In the genomic region with DNA sequence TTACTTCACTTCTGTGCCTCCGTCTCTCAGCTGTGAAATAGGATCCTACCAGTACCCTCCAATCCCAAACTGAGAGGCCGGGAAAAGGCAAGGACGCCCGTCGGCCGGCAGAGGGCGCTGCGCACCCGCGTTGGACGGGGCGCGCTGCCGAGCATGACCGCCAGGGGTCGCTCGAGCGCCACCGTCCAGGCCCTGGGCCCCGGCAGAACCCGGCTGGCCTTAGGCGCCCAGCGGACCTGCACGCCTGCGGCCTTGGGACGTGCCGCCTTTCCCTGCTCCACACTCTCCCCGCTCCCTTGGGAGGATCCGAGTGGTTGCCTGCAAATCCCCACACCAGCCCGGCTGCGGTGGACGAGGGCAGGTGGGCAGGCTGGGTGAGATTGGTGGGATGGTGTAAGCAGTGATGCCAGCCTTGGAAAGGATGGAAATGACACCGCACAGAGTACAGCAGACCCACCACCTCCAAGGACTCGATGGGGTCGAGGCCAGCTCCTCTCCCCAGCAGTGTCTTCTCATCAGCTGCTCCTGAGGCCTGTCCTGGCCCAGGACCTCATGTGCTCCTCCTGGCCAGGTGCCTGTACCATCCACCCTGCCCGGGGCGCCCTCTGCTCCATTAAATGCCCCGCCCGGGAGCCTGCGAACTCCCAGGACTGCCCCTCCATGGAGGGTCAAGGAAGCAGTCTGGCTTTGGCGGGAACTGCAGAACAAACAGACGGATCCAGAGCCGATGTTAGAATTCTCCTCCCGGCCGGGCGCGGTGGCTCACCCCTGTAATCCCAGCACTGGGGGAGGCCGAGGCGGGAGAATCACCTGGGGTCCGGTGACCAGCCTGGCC, we compare ENCODE assay signal across 1 cellular context.
TF ChIP-seq lines count a peak whose summit lies in the region.

No MANE protein-coding gene starts in this region.

TF ChIP-seq in K562, 482 proteins besides CTCF, POLR2A, EP300 and RAD21 (continued from another document and continues in another):
- no peak for TF ChIP-seq HDAC8 (tag; IDR thresholded peaks at IDR 0.05)
- no peak for TF ChIP-seq TRIM24 (IDR thresholded peaks at IDR 0.05)
- TF ChIP-seq MCM2 (IDR thresholded peaks at IDR 0.05; ENCODE audit: low read depth): no peak
- TF ChIP-seq ZNF140 (CRISPR knock-in tag; IDR thresholded peaks at IDR 0.05): no peak
- no peak for TF ChIP-seq NFATC3 (IDR thresholded peaks at IDR 0.05)
- no peak for TF ChIP-seq NEUROD1 (IDR thresholded peaks at IDR 0.05; ENCODE audit: borderline replicate concordance, low read depth, low read length, partially characterized antibody)
- no peak for TF ChIP-seq ELF4 (CRISPR knock-in tag; IDR thresholded peaks at IDR 0.05)
- no peak for TF ChIP-seq NFIX (CRISPR knock-in tag; IDR thresholded peaks at IDR 0.05; ENCODE audit: low read depth)
- TF ChIP-seq TCF7 (IDR thresholded peaks at IDR 0.05; ENCODE audit: borderline replicate concordance): no peak
- TF ChIP-seq, protein P1, sequence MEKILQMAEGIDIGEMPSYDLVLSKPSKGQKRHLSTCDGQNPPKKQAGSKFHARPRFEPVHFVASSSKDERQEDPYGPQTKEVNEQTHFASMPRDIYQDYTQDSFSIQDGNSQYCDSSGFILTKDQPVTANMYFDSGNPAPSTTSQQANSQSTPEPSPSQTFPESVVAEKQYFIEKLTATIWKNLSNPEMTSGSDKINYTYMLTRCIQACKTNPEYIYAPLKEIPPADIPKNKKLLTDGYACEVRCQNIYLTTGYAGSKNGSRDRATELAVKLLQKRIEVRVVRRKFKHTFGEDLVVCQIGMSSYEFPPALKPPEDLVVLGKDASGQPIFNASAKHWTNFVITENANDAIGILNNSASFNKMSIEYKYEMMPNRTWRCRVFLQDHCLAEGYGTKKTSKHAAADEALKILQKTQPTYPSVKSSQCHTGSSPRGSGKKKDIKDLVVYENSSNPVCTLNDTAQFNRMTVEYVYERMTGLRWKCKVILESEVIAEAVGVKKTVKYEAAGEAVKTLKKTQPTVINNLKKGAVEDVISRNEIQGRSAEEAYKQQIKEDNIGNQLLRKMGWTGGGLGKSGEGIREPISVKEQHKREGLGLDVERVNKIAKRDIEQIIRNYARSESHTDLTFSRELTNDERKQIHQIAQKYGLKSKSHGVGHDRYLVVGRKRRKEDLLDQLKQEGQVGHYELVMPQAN (IDR thresholded peaks at IDR 0.05; ENCODE audit: borderline replicate concordance): no peak
- TF ChIP-seq CBX1 (IDR thresholded peaks at IDR 0.05; ENCODE audit: low read depth): peak; percentile 84
- TF ChIP-seq, protein P2, sequence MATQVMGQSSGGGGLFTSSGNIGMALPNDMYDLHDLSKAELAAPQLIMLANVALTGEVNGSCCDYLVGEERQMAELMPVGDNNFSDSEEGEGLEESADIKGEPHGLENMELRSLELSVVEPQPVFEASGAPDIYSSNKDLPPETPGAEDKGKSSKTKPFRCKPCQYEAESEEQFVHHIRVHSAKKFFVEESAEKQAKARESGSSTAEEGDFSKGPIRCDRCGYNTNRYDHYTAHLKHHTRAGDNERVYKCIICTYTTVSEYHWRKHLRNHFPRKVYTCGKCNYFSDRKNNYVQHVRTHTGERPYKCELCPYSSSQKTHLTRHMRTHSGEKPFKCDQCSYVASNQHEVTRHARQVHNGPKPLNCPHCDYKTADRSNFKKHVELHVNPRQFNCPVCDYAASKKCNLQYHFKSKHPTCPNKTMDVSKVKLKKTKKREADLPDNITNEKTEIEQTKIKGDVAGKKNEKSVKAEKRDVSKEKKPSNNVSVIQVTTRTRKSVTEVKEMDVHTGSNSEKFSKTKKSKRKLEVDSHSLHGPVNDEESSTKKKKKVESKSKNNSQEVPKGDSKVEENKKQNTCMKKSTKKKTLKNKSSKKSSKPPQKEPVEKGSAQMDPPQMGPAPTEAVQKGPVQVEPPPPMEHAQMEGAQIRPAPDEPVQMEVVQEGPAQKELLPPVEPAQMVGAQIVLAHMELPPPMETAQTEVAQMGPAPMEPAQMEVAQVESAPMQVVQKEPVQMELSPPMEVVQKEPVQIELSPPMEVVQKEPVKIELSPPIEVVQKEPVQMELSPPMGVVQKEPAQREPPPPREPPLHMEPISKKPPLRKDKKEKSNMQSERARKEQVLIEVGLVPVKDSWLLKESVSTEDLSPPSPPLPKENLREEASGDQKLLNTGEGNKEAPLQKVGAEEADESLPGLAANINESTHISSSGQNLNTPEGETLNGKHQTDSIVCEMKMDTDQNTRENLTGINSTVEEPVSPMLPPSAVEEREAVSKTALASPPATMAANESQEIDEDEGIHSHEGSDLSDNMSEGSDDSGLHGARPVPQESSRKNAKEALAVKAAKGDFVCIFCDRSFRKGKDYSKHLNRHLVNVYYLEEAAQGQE (CRISPR knock-in tag; IDR thresholded peaks at IDR 0.05; ENCODE audit: low read depth): 0 out of 2 replicates have a peak, but pooled peaks have one; percentile 49
- TF ChIP-seq, protein P3, sequence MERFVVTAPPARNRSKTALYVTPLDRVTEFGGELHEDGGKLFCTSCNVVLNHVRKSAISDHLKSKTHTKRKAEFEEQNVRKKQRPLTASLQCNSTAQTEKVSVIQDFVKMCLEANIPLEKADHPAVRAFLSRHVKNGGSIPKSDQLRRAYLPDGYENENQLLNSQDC (CRISPR knock-in tag; IDR thresholded peaks at IDR 0.05): no peak
- TF ChIP-seq, protein P4, sequence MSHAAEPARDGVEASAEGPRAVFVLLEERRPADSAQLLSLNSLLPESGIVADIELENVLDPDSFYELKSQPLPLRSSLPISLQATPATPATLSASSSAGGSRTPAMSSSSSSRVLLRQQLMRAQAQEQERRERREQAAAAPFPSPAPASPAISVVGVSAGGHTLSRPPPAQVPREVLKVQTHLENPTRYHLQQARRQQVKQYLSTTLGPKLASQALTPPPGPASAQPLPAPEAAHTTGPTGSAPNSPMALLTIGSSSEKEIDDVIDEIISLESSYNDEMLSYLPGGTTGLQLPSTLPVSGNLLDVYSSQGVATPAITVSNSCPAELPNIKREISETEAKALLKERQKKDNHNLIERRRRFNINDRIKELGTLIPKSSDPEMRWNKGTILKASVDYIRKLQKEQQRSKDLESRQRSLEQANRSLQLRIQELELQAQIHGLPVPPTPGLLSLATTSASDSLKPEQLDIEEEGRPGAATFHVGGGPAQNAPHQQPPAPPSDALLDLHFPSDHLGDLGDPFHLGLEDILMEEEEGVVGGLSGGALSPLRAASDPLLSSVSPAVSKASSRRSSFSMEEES (CRISPR knock-in tag; IDR thresholded peaks at IDR 0.05): no peak
- TF ChIP-seq HOXB6 (CRISPR knock-in tag; IDR thresholded peaks at IDR 0.05; ENCODE audit: borderline replicate concordance): no peak
- TF ChIP-seq RNF2 (IDR thresholded peaks at IDR 0.05): no peak
- TF ChIP-seq ILK (tag; IDR thresholded peaks at IDR 0.05; ENCODE audit: borderline replicate concordance, low read depth): no peak
- TF ChIP-seq HDAC6 (IDR thresholded peaks at IDR 0.05; ENCODE audit: low read depth, low read length): no peak
- no peak for TF ChIP-seq ADNP (tag; IDR thresholded peaks at IDR 0.05)
- TF ChIP-seq, protein P5, sequence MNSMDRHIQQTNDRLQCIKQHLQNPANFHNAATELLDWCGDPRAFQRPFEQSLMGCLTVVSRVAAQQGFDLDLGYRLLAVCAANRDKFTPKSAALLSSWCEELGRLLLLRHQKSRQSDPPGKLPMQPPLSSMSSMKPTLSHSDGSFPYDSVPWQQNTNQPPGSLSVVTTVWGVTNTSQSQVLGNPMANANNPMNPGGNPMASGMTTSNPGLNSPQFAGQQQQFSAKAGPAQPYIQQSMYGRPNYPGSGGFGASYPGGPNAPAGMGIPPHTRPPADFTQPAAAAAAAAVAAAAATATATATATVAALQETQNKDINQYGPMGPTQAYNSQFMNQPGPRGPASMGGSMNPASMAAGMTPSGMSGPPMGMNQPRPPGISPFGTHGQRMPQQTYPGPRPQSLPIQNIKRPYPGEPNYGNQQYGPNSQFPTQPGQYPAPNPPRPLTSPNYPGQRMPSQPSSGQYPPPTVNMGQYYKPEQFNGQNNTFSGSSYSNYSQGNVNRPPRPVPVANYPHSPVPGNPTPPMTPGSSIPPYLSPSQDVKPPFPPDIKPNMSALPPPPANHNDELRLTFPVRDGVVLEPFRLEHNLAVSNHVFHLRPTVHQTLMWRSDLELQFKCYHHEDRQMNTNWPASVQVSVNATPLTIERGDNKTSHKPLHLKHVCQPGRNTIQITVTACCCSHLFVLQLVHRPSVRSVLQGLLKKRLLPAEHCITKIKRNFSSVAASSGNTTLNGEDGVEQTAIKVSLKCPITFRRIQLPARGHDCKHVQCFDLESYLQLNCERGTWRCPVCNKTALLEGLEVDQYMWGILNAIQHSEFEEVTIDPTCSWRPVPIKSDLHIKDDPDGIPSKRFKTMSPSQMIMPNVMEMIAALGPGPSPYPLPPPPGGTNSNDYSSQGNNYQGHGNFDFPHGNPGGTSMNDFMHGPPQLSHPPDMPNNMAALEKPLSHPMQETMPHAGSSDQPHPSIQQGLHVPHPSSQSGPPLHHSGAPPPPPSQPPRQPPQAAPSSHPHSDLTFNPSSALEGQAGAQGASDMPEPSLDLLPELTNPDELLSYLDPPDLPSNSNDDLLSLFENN (IDR thresholded peaks at IDR 0.05; ENCODE audit: low read depth in 2 of 2, low read length in 2 of 2): 0 out of 4 replicates have a peak, but pooled peaks of 1 of the 2 experiments have one; percentile 53
- TF ChIP-seq, protein P6, sequence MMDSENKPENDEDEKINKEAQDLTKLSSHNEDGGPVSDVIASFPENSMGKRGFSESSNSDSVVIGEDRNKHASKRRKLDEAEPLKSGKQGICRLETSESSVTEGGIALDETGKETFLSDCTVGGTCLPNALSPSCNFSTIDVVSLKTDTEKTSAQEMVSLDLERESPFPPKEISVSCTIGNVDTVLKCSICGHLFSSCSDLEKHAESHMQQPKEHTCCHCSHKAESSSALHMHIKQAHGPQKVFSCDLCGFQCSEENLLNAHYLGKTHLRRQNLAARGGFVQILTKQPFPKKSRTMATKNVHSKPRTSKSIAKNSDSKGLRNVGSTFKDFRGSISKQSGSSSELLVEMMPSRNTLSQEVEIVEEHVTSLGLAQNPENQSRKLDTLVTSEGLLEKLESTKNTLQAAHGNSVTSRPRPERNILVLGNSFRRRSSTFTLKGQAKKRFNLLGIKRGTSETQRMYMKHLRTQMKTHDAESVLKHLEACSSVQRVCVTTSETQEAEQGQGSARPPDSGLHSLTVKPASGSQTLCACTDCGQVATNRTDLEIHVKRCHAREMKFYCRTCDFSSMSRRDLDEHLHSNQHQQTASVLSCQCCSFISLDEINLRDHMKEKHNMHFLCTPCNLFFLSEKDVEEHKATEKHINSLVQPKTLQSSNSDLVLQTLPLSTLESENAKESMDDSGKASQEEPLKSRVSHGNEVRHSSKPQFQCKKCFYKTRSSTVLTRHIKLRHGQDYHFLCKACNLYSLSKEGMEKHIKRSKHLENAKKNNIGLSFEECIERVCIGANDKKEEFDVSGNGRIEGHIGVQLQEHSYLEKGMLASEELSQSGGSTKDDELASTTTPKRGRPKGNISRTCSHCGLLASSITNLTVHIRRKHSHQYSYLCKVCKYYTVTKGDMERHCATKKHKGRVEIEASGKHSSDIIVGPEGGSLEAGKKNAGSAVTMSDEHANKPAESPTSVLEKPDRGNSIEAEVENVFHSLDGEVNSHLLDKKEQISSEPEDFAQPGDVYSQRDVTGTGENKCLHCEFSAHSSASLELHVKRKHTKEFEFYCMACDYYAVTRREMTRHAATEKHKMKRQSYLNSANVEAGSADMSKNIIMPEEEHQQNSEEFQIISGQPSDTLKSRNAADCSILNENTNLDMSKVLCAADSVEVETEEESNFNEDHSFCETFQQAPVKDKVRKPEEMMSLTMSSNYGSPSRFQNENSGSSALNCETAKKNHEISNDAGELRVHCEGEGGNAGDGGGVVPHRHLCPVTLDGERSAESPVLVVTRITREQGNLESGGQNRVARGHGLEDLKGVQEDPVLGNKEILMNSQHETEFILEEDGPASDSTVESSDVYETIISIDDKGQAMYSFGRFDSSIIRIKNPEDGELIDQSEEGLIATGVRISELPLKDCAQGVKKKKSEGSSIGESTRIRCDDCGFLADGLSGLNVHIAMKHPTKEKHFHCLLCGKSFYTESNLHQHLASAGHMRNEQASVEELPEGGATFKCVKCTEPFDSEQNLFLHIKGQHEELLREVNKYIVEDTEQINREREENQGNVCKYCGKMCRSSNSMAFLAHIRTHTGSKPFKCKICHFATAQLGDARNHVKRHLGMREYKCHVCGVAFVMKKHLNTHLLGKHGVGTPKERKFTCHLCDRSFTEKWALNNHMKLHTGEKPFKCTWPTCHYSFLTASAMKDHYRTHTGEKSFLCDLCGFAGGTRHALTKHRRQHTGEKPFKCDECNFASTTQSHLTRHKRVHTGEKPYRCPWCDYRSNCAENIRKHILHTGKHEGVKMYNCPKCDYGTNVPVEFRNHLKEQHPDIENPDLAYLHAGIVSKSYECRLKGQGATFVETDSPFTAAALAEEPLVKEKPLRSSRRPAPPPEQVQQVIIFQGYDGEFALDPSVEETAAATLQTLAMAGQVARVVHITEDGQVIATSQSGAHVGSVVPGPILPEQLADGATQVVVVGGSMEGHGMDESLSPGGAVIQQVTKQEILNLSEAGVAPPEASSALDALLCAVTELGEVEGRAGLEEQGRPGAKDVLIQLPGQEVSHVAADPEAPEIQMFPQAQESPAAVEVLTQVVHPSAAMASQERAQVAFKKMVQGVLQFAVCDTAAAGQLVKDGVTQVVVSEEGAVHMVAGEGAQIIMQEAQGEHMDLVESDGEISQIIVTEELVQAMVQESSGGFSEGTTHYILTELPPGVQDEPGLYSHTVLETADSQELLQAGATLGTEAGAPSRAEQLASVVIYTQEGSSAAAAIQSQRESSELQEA (IDR thresholded peaks at IDR 0.05; ENCODE audit: low read depth): no peak
- TF ChIP-seq GATAD2B (IDR thresholded peaks at IDR 0.05; ENCODE audit: borderline replicate concordance): no peak; the same call in 1 of the 2 replicates
- no peak; the same call in 1 of the 2 replicates for TF ChIP-seq FOXK1 (CRISPR knock-in tag; IDR thresholded peaks at IDR 0.05; ENCODE audit: borderline replicate concordance)
- TF ChIP-seq ZEB2 (IDR thresholded peaks at IDR 0.05): no peak
- TF ChIP-seq ZNF583 (CRISPR knock-in tag; IDR thresholded peaks at IDR 0.05): no peak
- TF ChIP-seq ZC3H11A (IDR thresholded peaks at IDR 0.05; ENCODE audit: low read depth, low read length): no peak
- TF ChIP-seq ZNF354B (CRISPR knock-in tag; IDR thresholded peaks at IDR 0.05): no peak
